In the genomic region with DNA sequence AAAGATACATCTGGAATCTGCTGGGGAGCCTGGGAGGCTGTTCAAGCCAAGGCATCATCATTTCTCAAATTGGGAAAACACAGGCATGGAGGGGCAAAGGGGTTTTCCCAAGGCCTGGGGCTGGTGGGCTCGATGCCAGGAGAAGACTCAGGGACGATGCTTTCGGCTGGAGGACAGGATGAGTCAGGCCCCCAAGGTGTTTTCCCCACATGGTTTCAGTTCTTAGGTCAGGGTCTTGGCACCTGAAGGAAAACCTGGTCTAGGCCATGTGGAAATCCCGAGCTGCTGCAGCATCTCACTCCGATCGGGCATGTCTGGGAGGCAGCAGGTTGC, we compare ENCODE assay signal across 8 cellular contexts.
A peak's percentile ranks its signal among the peaks of the same experiment; 100 is the strongest.
DNase-seq lines count a peak whose midpoint lies in the region; ATAC-seq and TF ChIP-seq lines count a peak whose summit lies in the region.

No MANE protein-coding gene starts in this region.

- H3K27ac Mint-ChIP-seq in activated naive CD8-positive, alpha-beta T cell, result peak overlapping the region; percentile 64

- H3K4me1 Mint-ChIP-seq in activated naive CD8-positive, alpha-beta T cell (ENCODE audit: low read depth), result peaks cover 9% of the 10 kb centered on the region

- H3K4me1 ChIP-seq in colonic mucosa, result peaks cover 7% of the 10 kb centered on the region
- peaks cover 4% of the 10 kb centered on the region for H3K4me1 ChIP-seq in testis
- peaks cover 10 to 35% (median 16%) of the 10 kb centered on the region in 4 donors for H3K4me1 ChIP-seq in transverse colon

- no peaks in the 10 kb centered on the region for H3K36me3 Mint-ChIP-seq in activated naive CD8-positive, alpha-beta T cell

- WGBS in testis, 2 donors, result 63 to 82% methylated on average over 6 of the region's 6 CpGs
- 70% methylated on average over 6 of the region's 6 CpGs; no CpG with 5 or more reads in 1 of the 2 donors for WGBS in transverse colon (ENCODE audit: low coverage in 1 of 2), 2 donors

- no peaks in the 10 kb centered on the region for H3K27me3 Mint-ChIP-seq in activated naive CD8-positive, alpha-beta T cell

- H3K9me3 Mint-ChIP-seq in activated naive CD8-positive, alpha-beta T cell (ENCODE audit: low read depth), result no peaks in the 10 kb centered on the region

- DNase-seq in activated T-cell treated with anti-CD3 and anti-CD28 coated beads for 48 hours (ENCODE audit: low read depth) (peak; percentile 8), activated T-cell treated with anti-CD3 and anti-CD28 coated beads for 4 hours (no peak), colonic mucosa (no peak), testis (no peak), transverse colon (no peak)
- peak; percentile 14 to 19 for DNase-seq in stimulated activated CD8-positive, alpha-beta memory T cell treated with anti-CD3 and anti-CD28 coated beads, Interleukin-2, amount 100 ng/mL, for 48 hours (ENCODE audit: low read depth in 2 of 2)

- TF ChIP-seq CTCF in colonic mucosa (IDR thresholded peaks at IDR 0.05) (no peak), testis (IDR thresholded peaks at IDR 0.05) (no peak), transverse colon (IDR thresholded peaks at IDR 0.05) (no peak)

- H3K9me3 ChIP-seq in colonic mucosa, result no peaks in the 10 kb centered on the region
- no peaks in the 10 kb centered on the region for H3K9me3 ChIP-seq in testis
- no peaks in the 10 kb centered on the region for H3K9me3 ChIP-seq in transverse colon

- H3K27ac ChIP-seq in colonic mucosa (no peak overlapping the region), testis (no peak overlapping the region), transverse colon (no peak overlapping the region)

- no peaks in the 10 kb centered on the region for H3K36me3 ChIP-seq in colonic mucosa
- no peaks in the 10 kb centered on the region for H3K36me3 ChIP-seq in testis (ENCODE audit: low read depth, missing control alignments)
- no peaks in the 10 kb centered on the region for H3K36me3 ChIP-seq in transverse colon

- TF ChIP-seq POLR2A in testis (IDR thresholded peaks at IDR 0.05) (no peak), transverse colon (IDR thresholded peaks at IDR 0.05) (no peak)

- H3K27me3 ChIP-seq in colonic mucosa, result no peaks in the 10 kb centered on the region
- no peaks in the 10 kb centered on the region for H3K27me3 ChIP-seq in testis
- H3K27me3 ChIP-seq in transverse colon, result no peaks in the 10 kb centered on the region

- TF ChIP-seq EP300 in transverse colon (IDR thresholded peaks at IDR 0.05; ENCODE audit: low read depth), result no peak

- H3K4me3 ChIP-seq in colonic mucosa (no peak overlapping the region), testis (no peak overlapping the region), transverse colon (no peak overlapping the region)

- H3K4me3 Mint-ChIP-seq in activated naive CD8-positive, alpha-beta T cell, result no peak overlapping the region

- intact Hi-C loops in colonic mucosa (cut with DNase I), result no loop called here
- intact Hi-C loops in testis (cut with DNase I; ENCODE audit: low total_unique reads), result no loop called here
- intact Hi-C loops in transverse colon (cut with DNase I; ENCODE audit: low total_unique reads), result no loop called here

- peak; percentile 58 for ATAC-seq in HG02763 (IDR thresholded peaks at IDR 0.05; ENCODE audit: unreplicated experiment)

- in situ Hi-C loops in transverse colon (cut with MboI; ENCODE audit: low pct_ligation_motif_present in 1 of 4, low pct_unique_long_range_greater_than_20kb in 1 of 4, low sequenced_read_pairs in 3 of 4), result no loop called here

- no peak overlapping the region for H3K9ac ChIP-seq in colonic mucosa (ENCODE audit: low read depth in 2 of 2, low read length in 2 of 2)

Comparison
In these comparisons a context has a peak if more than half of its experiments do, and no peak if none do; other contexts are left out.
1. DNase-seq: peak in activated T-cell treated with anti-CD3 and anti-CD28 coated beads for 48 hours (single experiment) and stimulated activated CD8-positive, alpha-beta memory T cell treated with anti-CD3 and anti-CD28 coated beads, Interleukin-2, amount 100 ng/mL, for 48 hours (2 of 2); none in activated T-cell treated with anti-CD3 and anti-CD28 coated beads for 4 hours (single experiment), colonic mucosa (single experiment), testis (single experiment) and transverse colon (single experiment).